ENCODE assay signal across 24 cellular contexts in genomic region chr2:85119900-85120299, GRCh38. TPM values are rescaled to one million over a fixed set of nuclear protein-coding genes. Genes with fewer than 3 reads are reported as not detected.
"Had no signal": no experiment of that assay in that cellular context is flagged by ENCODE, and none has a peak within 500 bp of the region (broad histone marks: within the 10 kb centered on the region; RNA-seq: fewer than 3 reads in every experiment).

No MANE protein-coding gene starts in this region.

- ATAC-seq: activated CD8-positive, alpha-beta T cell treated with anti-CD3 and anti-CD28 coated beads for 36 hours; mucosa of descending colon; pancreas; right lobe of liver had no signal

- H3K4me3 ChIP-seq: dorsolateral prefrontal cortex, mucosa of descending colon, pancreas, right lobe of liver, stomach, testis had no signal

- H3K4me1 ChIP-seq: pancreas, stomach, testis had no signal

- H3K36me3 Mint-ChIP-seq: memory B cell, naive B cell, type B pancreatic cell had no signal

- H3K27ac ChIP-seq: brain microvascular endothelial cell, dorsolateral prefrontal cortex, pancreas, right lobe of liver, stomach, testis had no signal

- H3K27me3 ChIP-seq: brain microvascular endothelial cell, dorsolateral prefrontal cortex, pancreas, right lobe of liver, stomach, testis had no signal

- H3K27ac Mint-ChIP-seq: activated CD4-positive, alpha-beta T cell treated with anti-CD3 and anti-CD28 coated beads, Interleukin-2, amount 10 ng/mL, durations not matched to agents 24 days and 14 days; activated CD8-positive, alpha-beta T cell treated with anti-CD3 and anti-CD28 coated beads for 36 hours; activated T-cell treated with anti-CD3 and anti-CD28 coated beads, Interleukin-2, amount 50 U/mL, for 24 hours; memory B cell; naive B cell; type B pancreatic cell had no signal

- H3K36me3 ChIP-seq: brain microvascular endothelial cell, pancreas, right lobe of liver, stomach had no signal

- H3K9me3 ChIP-seq: mucosa of descending colon, pancreas, right lobe of liver, stomach, testis had no signal

- H3K4me3 Mint-ChIP-seq: activated CD4-positive, alpha-beta T cell treated with anti-CD3 and anti-CD28 coated beads, Interleukin-2, amount 10 ng/mL, durations not matched to agents 24 days and 14 days; activated CD8-positive, alpha-beta T cell treated with anti-CD3 and anti-CD28 coated beads for 36 hours; activated T-cell treated with anti-CD3 and anti-CD28 coated beads, Interleukin-2, amount 50 U/mL, for 24 hours; memory B cell; naive B cell; type B pancreatic cell had no signal

- DNase-seq: activated CD4-positive, alpha-beta T cell treated with anti-CD3 and anti-CD28 coated beads, Interleukin-2, amount 10 ng/mL, durations not matched to agents 24 days and 14 days; activated CD8-positive, alpha-beta T cell treated with anti-CD3 and anti-CD28 coated beads for 36 hours; activated effector memory CD4-positive, alpha-beta T cell treated with anti-CD3 and anti-CD28 coated beads, Interleukin-2, amount 50 U/mL, for 16 hours; activated naive CD4-positive, alpha-beta T cell treated with anti-CD3 and anti-CD28 coated beads, Interleukin-2, amount 50 U/mL, for 16 hours; activated T-cell treated with anti-CD3 and anti-CD28 coated beads, Interleukin-2, amount 50 U/mL, for 24 hours; aorta; brain microvascular endothelial cell; central memory CD4-positive, alpha-beta T cell; dorsolateral prefrontal cortex; erythroblast; foreskin melanocyte; hypothalamus; mucosa of descending colon; naive B cell; pancreas; right lobe of liver; small intestine; stimulated activated CD4-positive, alpha-beta T cell treated with anti-CD3 and anti-CD28 coated beads, Interleukin-15, amount 100 ng/mL, for 24 hours; stimulated activated CD4-positive, alpha-beta T cell treated with anti-CD3 and anti-CD28 coated beads, Interleukin-2, amount 100 ng/mL, for 48 hours; stomach; T-helper 9 cell; testis had no signal

- H3K4me1 Mint-ChIP-seq: activated CD4-positive, alpha-beta T cell treated with anti-CD3 and anti-CD28 coated beads, Interleukin-2, amount 10 ng/mL, durations not matched to agents 24 days and 14 days; memory B cell; naive B cell had no signal

- H3K9me3 Mint-ChIP-seq: activated CD4-positive, alpha-beta T cell treated with anti-CD3 and anti-CD28 coated beads, Interleukin-2, amount 10 ng/mL, durations not matched to agents 24 days and 14 days; activated CD8-positive, alpha-beta T cell treated with anti-CD3 and anti-CD28 coated beads for 36 hours; activated T-cell treated with anti-CD3 and anti-CD28 coated beads, Interleukin-2, amount 50 U/mL, for 24 hours; memory B cell; naive B cell; type B pancreatic cell had no signal

- H3K27me3 Mint-ChIP-seq: type B pancreatic cell had no signal

RNA-seq across cellular contexts. Expression of gene TCF7L1, which starts 13.3 kb away (rescaled TPM):
- total RNA-seq: activated CD8-positive, alpha-beta T cell treated with anti-CD3 and anti-CD28 coated beads for 36 hours had no signal
